Comparison of ENCODE assay signal across 12 cellular contexts in genomic region chr3:14146381-14147062, GRCh38. TPM values are rescaled to one million over a fixed set of nuclear protein-coding genes. Genes with fewer than 3 reads are reported as not detected.
DNase-seq lines count a peak whose midpoint lies in the region; ATAC-seq and TF ChIP-seq lines count a peak whose summit lies in the region.
"Had no signal": no experiment of that assay in that cellular context is flagged by ENCODE, and none has a peak within 500 bp of the region (broad histone marks: within the 10 kb centered on the region; RNA-seq: fewer than 3 reads in every experiment).

No MANE protein-coding gene starts in this region.

- H3K4me3 ChIP-seq in endodermal cell (ENCODE audit: low read length) (no peak overlapping the region), psoas muscle (no peak overlapping the region)
- H3K4me3 ChIP-seq: SJCRH30 had no signal

- TF ChIP-seq CTCF in CD14-positive monocyte (IDR thresholded peaks at IDR 0.05) = no peak
- TF ChIP-seq CTCF in RWPE1 (conservative IDR thresholded peaks at IDR 0.05; ENCODE audit: low read depth) = no peak
- TF ChIP-seq CTCF in endodermal cell (conservative IDR thresholded peaks at IDR 0.05) = no peak
- no peak for TF ChIP-seq CTCF in psoas muscle (IDR thresholded peaks at IDR 0.05)

- no peaks in the 10 kb centered on the region for H3K27me3 ChIP-seq in endodermal cell (ENCODE audit: control insufficient read depth, insufficient read depth, low read length, poor library complexity, severe bottlenecking)
- no peaks in the 10 kb centered on the region for H3K27me3 ChIP-seq in psoas muscle (ENCODE audit: insufficient read depth in 3 of 3, low read length in 2 of 3)
- H3K27me3 ChIP-seq: SJCRH30 had no signal

- H3K4me1 ChIP-seq in endodermal cell (ENCODE audit: control insufficient read depth, insufficient read depth, low read length) = peaks cover 10% of the 10 kb centered on the region
- H3K4me1 ChIP-seq in psoas muscle = peaks cover 24% of the 10 kb centered on the region

- H3K9me3 ChIP-seq in endodermal cell (ENCODE audit: control insufficient read depth, low read length) = no peaks in the 10 kb centered on the region
- H3K9me3 ChIP-seq in psoas muscle = no peaks in the 10 kb centered on the region
- H3K9me3 ChIP-seq: SJCRH30 had no signal

- no peak for DNase-seq in CD14-positive monocyte (ENCODE audit: low spot score)
- no peak for DNase-seq in RWPE1 (ENCODE audit: low spot score)
- peak; percentile 54 for DNase-seq in endodermal cell
- DNase-seq in psoas muscle = no peak
- no peak for DNase-seq in DMS53 treated with DMSO at 0.1 percent for 48 hours (lab: John Stamatoyannopoulos, UW; ENCODE audit: unreplicated experiment)
- no peak for DNase-seq in NCI-H748 (lab: John Stamatoyannopoulos, UW; ENCODE audit: unreplicated experiment)
- DNase-seq in ACHN = no peak
- DNase-seq: KBM-7, NCI-H446 had no signal

- H3K4me1 Mint-ChIP-seq in CD14-positive monocyte = peaks cover 51% of the 10 kb centered on the region
- peaks cover 17% of the 10 kb centered on the region for H3K4me1 Mint-ChIP-seq in endodermal cell

- in situ Hi-C loops in ACHN (cut with HindIII; ENCODE audit: low pct_ligation_motif_present, low pct_unique_long_range_greater_than_20kb, low sequenced_read_pairs) = no loop called here

- no peak overlapping the region for H3K9ac ChIP-seq in endodermal cell (ENCODE audit: extremely low read depth, low read length, poor library complexity, severe bottlenecking)

- POLR2A ChIA-PET in RWPE1 (lab: Yijun Ruan, JAX; ENCODE audit: low non-redundant PET) = no interaction called here

- CTCF ChIA-PET in RWPE1 (lab: Yijun Ruan, JAX) = no interaction called here

- no peak for ATAC-seq in psoas muscle
- ATAC-seq in GM19463 (IDR thresholded peaks at IDR 0.05; ENCODE audit: unreplicated experiment) = no peak

- peaks cover 0 to 4% (median 0%) of the 10 kb centered on the region in 3 donors for H3K27me3 Mint-ChIP-seq in CD14-positive monocyte (ENCODE audit: low read depth in 3 of 3)
- H3K27me3 Mint-ChIP-seq in endodermal cell (ENCODE audit: insufficient read depth) = no peaks in the 10 kb centered on the region
- H3K27me3 Mint-ChIP-seq: stimulated activated naive CD8-positive, alpha-beta T cell treated with anti-CD3 and anti-CD28 coated beads, Interleukin-15, Interleukin-2, amounts not matched to agents 100 ng/mL and 50 ng/mL, for 24 hours had no signal

- intact Hi-C loops in CD14-positive monocyte (cut with micrococcal nuclease) (loop anchor here in 1 of 2 donors (2.0 kb wide), 1 partner anchor 20 kb away; no protein-coding TSS in a partner anchor), psoas muscle (cut with DNase I) (no loop called here)

- H3K36me3 Mint-ChIP-seq in CD14-positive monocyte (peaks cover 55 to 60% of the 10 kb centered on the region in 2 donors), endodermal cell (ENCODE audit: low read depth) (peaks cover 44% of the 10 kb centered on the region)

- H3K27ac ChIP-seq in RWPE1 (peak overlapping the region; percentile 97), endodermal cell (ENCODE audit: low read depth, low read length) (no peak overlapping the region), psoas muscle (peak overlapping the region; percentile 4)
- H3K27ac ChIP-seq: SJCRH30 had no signal

- 96 to 98% methylated on average over 7 to 10 of the region's 10 CpGs for WGBS in endodermal cell (ENCODE audit: insufficient coverage in 1 of 2, insufficient read length in 1 of 2), 2 experiments
- 76 to 85% (median 79%) methylated on average over 10 of the region's 10 CpGs for WGBS in psoas muscle, 3 donors

- H3K4me3 Mint-ChIP-seq in CD14-positive monocyte = peak overlapping the region in 1 of 2 donors; percentile 39
- H3K4me3 Mint-ChIP-seq in endodermal cell = no peak overlapping the region
- H3K4me3 Mint-ChIP-seq: stimulated activated naive CD8-positive, alpha-beta T cell treated with anti-CD3 and anti-CD28 coated beads, Interleukin-15, Interleukin-2, amounts not matched to agents 100 ng/mL and 50 ng/mL, for 24 hours had no signal

- H3K36me3 ChIP-seq in endodermal cell (ENCODE audit: control insufficient read depth, insufficient read depth, low read length) = peaks cover 43% of the 10 kb centered on the region
- H3K36me3 ChIP-seq in psoas muscle (ENCODE audit: insufficient read depth in 1 of 2, low read depth in 1 of 2) = peaks cover 0 to 74% of the 10 kb centered on the region in 2 donors

- H3K27ac Mint-ChIP-seq in CD14-positive monocyte = peak overlapping the region; percentile 99 to 100 (median 100)
- H3K27ac Mint-ChIP-seq in endodermal cell = peak overlapping the region; percentile 8

- H3K9me3 Mint-ChIP-seq in CD14-positive monocyte (no peaks in the 10 kb centered on the region), endodermal cell (no peaks in the 10 kb centered on the region)
- H3K9me3 Mint-ChIP-seq: stimulated activated naive CD8-positive, alpha-beta T cell treated with anti-CD3 and anti-CD28 coated beads, Interleukin-15, Interleukin-2, amounts not matched to agents 100 ng/mL and 50 ng/mL, for 24 hours had no signal

RNA-seq across cellular contexts. Expression of gene TMEM43, which starts 21.7 kb away (rescaled TPM):
- 10 to 100 TPM; 66.7 to 69.7 TPM for polyA plus RNA-seq in CD14-positive monocyte
- 10 to 100 TPM; 28.9 to 39.3 TPM for total RNA-seq in endodermal cell
- 45.4 TPM for polyA plus RNA-seq in endodermal cell (2013, experiment 1 of 2)
- 44.9 TPM for polyA plus RNA-seq in endodermal cell (2013, experiment 2 of 2)
- 100 to 1,000 TPM in 1 of 4 donors, 10 to 100 TPM in 3; 28.2 to 107 (median 34.2) TPM for total RNA-seq in psoas muscle
- polyA plus RNA-seq in psoas muscle = 10 to 100 TPM; 41.5 to 79.0 (median 48.5) TPM

RNA-seq across cellular contexts. Expression of gene CHCHD4, which starts 21.9 kb away (rescaled TPM):
- polyA plus RNA-seq in CD14-positive monocyte (10 to 100 TPM; 13.6 to 13.8 TPM), psoas muscle (10 to 100 TPM; 29.5 to 55.4 (median 38.0) TPM)
- total RNA-seq in endodermal cell (10 to 100 TPM; 16.2 to 20.5 TPM), psoas muscle (10 to 100 TPM; 18.5 to 26.8 (median 19.5) TPM)
- polyA plus RNA-seq in endodermal cell (2013, experiment 1 of 2) = 16.4 TPM
- polyA plus RNA-seq in endodermal cell (2013, experiment 2 of 2) = 14.7 TPM

RNA-seq across cellular contexts. Expression of gene XPC, which starts 31.9 kb away (rescaled TPM):
- 10 to 100 TPM; 13.4 to 22.0 TPM for polyA plus RNA-seq in CD14-positive monocyte
- 10 to 100 TPM; 33.0 to 40.0 TPM for total RNA-seq in endodermal cell
- polyA plus RNA-seq in endodermal cell (2013, experiment 1 of 2) = 37.6 TPM
- 34.9 TPM for polyA plus RNA-seq in endodermal cell (2013, experiment 2 of 2)
- total RNA-seq in psoas muscle = 10 to 100 TPM; 15.1 to 19.5 (median 16.8) TPM
- 1 to 10 TPM; 5.3 to 8.4 (median 6.2) TPM for polyA plus RNA-seq in psoas muscle

RNA-seq across cellular contexts. Expression of gene LSM3, which starts 32.1 kb away (rescaled TPM):
- polyA plus RNA-seq in CD14-positive monocyte (10 to 100 TPM; 19.8 to 23.2 TPM), psoas muscle (10 to 100 TPM; 13.9 to 20.2 (median 17.7) TPM)
- total RNA-seq in endodermal cell (10 to 100 TPM; 18.1 to 19.7 TPM), psoas muscle (10 to 100 TPM; 11.1 to 14.9 (median 13.2) TPM)
- 21.2 TPM for polyA plus RNA-seq in endodermal cell (2013, experiment 1 of 2)
- polyA plus RNA-seq in endodermal cell (2013, experiment 2 of 2) = 21.9 TPM
